In the genomic region with DNA sequence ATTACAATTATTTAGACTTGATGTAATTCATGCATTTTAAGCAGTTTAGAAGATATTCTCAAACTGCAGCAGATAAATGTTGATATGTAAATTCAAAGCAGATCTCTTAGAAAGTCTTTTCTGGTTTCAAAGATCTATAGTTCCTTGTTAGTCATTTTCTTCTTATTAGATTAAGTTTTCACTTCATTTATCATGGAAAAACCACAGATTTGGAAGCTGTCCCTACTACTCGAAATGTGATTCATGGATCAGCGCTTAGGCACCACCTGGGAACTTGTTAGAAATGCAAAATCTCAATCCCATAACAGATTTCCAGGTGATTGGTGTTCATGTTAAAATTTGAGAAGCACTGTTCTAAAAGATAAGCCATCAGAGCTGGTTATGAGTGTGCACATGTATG, we compare ENCODE assay signal across 20 cellular contexts.
DNase-seq lines count a peak whose midpoint lies in the region; FAIRE-seq and TF ChIP-seq lines count a peak whose summit lies in the region.
"Had no signal": no experiment of that assay in that cellular context is flagged by ENCODE, and none has a peak within 500 bp of the region (broad histone marks: within the 10 kb centered on the region; RNA-seq: fewer than 3 reads in every experiment).

No MANE protein-coding gene starts in this region.

- TF ChIP-seq CTCF in astrocyte (IDR thresholded peaks at IDR 0.05; ENCODE audit: insufficient read depth, low read depth, low read length) (no peak), fibroblast of the aortic adventitia (IDR thresholded peaks at IDR 0.05; ENCODE audit: insufficient read depth, low read length) (no peak)

- no peak for FAIRE-seq in astrocyte (lab: Jason Lieb, UNC)
- FAIRE-seq: GM19239, H1, HepG2, HTR-8/SVneo had no signal

- no peaks in the 10 kb centered on the region for H3K36me3 Mint-ChIP-seq in astrocyte (ENCODE audit: low read depth, unreplicated experiment)
- no peaks in the 10 kb centered on the region for H3K36me3 Mint-ChIP-seq in activated T-helper 1 cell treated with anti-CD3 and anti-CD28 coated beads, Interleukin-12 subunit alpha, Interleukin-12 subunit beta, Interleukin-2, Interleukin-4 antibody, amounts not matched to agents 30 ng/mL and 10 ng/mL and 1 ng/mL, durations not matched to agents 14 hours and 24 hours and 36 hours (ENCODE audit: low read depth)
- H3K36me3 Mint-ChIP-seq: CD14-positive monocyte; CD8-positive, alpha-beta T cell had no signal

- no peak overlapping the region for H3K4me3 ChIP-seq in astrocyte (ENCODE audit: insufficient read depth, low read depth, low read length)
- H3K4me3 ChIP-seq in fibroblast of the aortic adventitia (ENCODE audit: low read depth, low read length), result no peak overlapping the region
- H3K4me3 ChIP-seq: HAP-1 had no signal

- H3K4me1 ChIP-seq in astrocyte (ENCODE audit: insufficient read depth, low read length), result peaks cover 3% of the 10 kb centered on the region
- H3K4me1 ChIP-seq: HAP-1 had no signal

- H3K4me2 ChIP-seq in astrocyte (ENCODE audit: low read length), result no peak overlapping the region

- no peaks in the 10 kb centered on the region for H3K27me3 ChIP-seq in astrocyte (ENCODE audit: insufficient read depth, low read length)

- no peaks in the 10 kb centered on the region for H3K9me3 Mint-ChIP-seq in astrocyte (ENCODE audit: unreplicated experiment)
- peaks cover 9% of the 10 kb centered on the region for H3K9me3 Mint-ChIP-seq in activated T-helper 1 cell treated with anti-CD3 and anti-CD28 coated beads, Interleukin-12 subunit alpha, Interleukin-12 subunit beta, Interleukin-2, Interleukin-4 antibody, amounts not matched to agents 30 ng/mL and 10 ng/mL and 1 ng/mL, durations not matched to agents 14 hours and 24 hours and 36 hours

- DNase-seq in NCI-H2171 treated with DMSO at 0.1 percent for 48 hours (lab: John Stamatoyannopoulos, UW) (peak; percentile 8), NCI-H2171 (lab: John Stamatoyannopoulos, UW) (no peak), astrocyte (ENCODE audit: low read depth) (peak; percentile 74), fibroblast of the aortic adventitia (ENCODE audit: low read depth) (peak; percentile 30), retina (no peak), NCI-H128 (lab: John Stamatoyannopoulos, UW; ENCODE audit: unreplicated experiment) (no peak), HCEC 1CT (no peak)
- no peak for DNase-seq in activated T-helper 1 cell treated with anti-CD3 and anti-CD28 coated beads, Interleukin-12 subunit alpha, Interleukin-12 subunit beta, Interleukin-2, Interleukin-4 antibody, amounts not matched to agents 30 ng/mL and 10 ng/mL and 1 ng/mL, durations not matched to agents 14 hours and 24 hours and 36 hours (ENCODE audit: low spot score)
- DNase-seq: CD8-positive, alpha-beta T cell; COR-L47; DND-41; GF-D8; HFFc6 had no signal

- H3K9ac ChIP-seq in astrocyte (ENCODE audit: low read length), result no peak overlapping the region

- peaks cover 8% of the 10 kb centered on the region for H3K4me1 Mint-ChIP-seq in astrocyte (ENCODE audit: low read depth, unreplicated experiment)
- H3K4me1 Mint-ChIP-seq in activated T-helper 1 cell treated with anti-CD3 and anti-CD28 coated beads, Interleukin-12 subunit alpha, Interleukin-12 subunit beta, Interleukin-2, Interleukin-4 antibody, amounts not matched to agents 30 ng/mL and 10 ng/mL and 1 ng/mL, durations not matched to agents 14 hours and 24 hours and 36 hours (ENCODE audit: low read depth), result no peaks in the 10 kb centered on the region
- H3K4me1 Mint-ChIP-seq: CD14-positive monocyte had no signal

- no peaks in the 10 kb centered on the region for H3K27me3 Mint-ChIP-seq in astrocyte (ENCODE audit: low read depth, unreplicated experiment)
- H3K27me3 Mint-ChIP-seq in activated T-helper 1 cell treated with anti-CD3 and anti-CD28 coated beads, Interleukin-12 subunit alpha, Interleukin-12 subunit beta, Interleukin-2, Interleukin-4 antibody, amounts not matched to agents 30 ng/mL and 10 ng/mL and 1 ng/mL, durations not matched to agents 14 hours and 24 hours and 36 hours (ENCODE audit: insufficient read depth), result no peaks in the 10 kb centered on the region

- H3K79me2 ChIP-seq in astrocyte (ENCODE audit: insufficient read depth, low read length), result no peaks in the 10 kb centered on the region

- no peak overlapping the region for H2AFZ ChIP-seq in astrocyte (ENCODE audit: low read depth, low read length)

- no peaks in the 10 kb centered on the region for H3K36me3 ChIP-seq in astrocyte (ENCODE audit: insufficient read depth, low read length)
- H3K36me3 ChIP-seq: HAP-1 had no signal

- H3K27ac Mint-ChIP-seq in astrocyte (ENCODE audit: unreplicated experiment), result no peak overlapping the region
- no peak overlapping the region for H3K27ac Mint-ChIP-seq in activated T-helper 1 cell treated with anti-CD3 and anti-CD28 coated beads, Interleukin-12 subunit alpha, Interleukin-12 subunit beta, Interleukin-2, Interleukin-4 antibody, amounts not matched to agents 30 ng/mL and 10 ng/mL and 1 ng/mL, durations not matched to agents 14 hours and 24 hours and 36 hours
- H3K27ac Mint-ChIP-seq: CD14-positive monocyte; CD8-positive, alpha-beta T cell; HFFc6 had no signal

- no peak overlapping the region for H3K4me3 Mint-ChIP-seq in astrocyte (ENCODE audit: unreplicated experiment)
- no peak overlapping the region for H3K4me3 Mint-ChIP-seq in activated T-helper 1 cell treated with anti-CD3 and anti-CD28 coated beads, Interleukin-12 subunit alpha, Interleukin-12 subunit beta, Interleukin-2, Interleukin-4 antibody, amounts not matched to agents 30 ng/mL and 10 ng/mL and 1 ng/mL, durations not matched to agents 14 hours and 24 hours and 36 hours
- H3K4me3 Mint-ChIP-seq: CD14-positive monocyte; CD8-positive, alpha-beta T cell; HFFc6 had no signal

- no peaks in the 10 kb centered on the region for H4K20me1 ChIP-seq in astrocyte (ENCODE audit: insufficient read depth, low read length)

- H3K27ac ChIP-seq in astrocyte (ENCODE audit: low read depth, low read length), result no peak overlapping the region
- H3K27ac ChIP-seq: 22Rv1 had no signal

- no peaks in the 10 kb centered on the region for H3K9me3 ChIP-seq in astrocyte (ENCODE audit: insufficient read depth, low read depth, low read length)

- intact Hi-C loops in activated T-helper 1 cell treated with anti-CD3 and anti-CD28 coated beads, Interleukin-12 subunit alpha, Interleukin-12 subunit beta, Interleukin-2, Interleukin-4 antibody, amounts not matched to agents 30 ng/mL and 10 ng/mL and 1 ng/mL, durations not matched to agents 14 hours and 24 hours and 36 hours (cut with micrococcal nuclease), result no loop called here

Comparison
In these comparisons a context has a peak if more than half of its experiments do, and no peak if none do; other contexts are left out.
1. DNase-seq: peak in NCI-H2171 treated with DMSO at 0.1 percent for 48 hours (single experiment), astrocyte (single experiment) and fibroblast of the aortic adventitia (single experiment); none in NCI-H2171 (single experiment), activated T-helper 1 cell treated with anti-CD3 and anti-CD28 coated beads, Interleukin-12 subunit alpha, Interleukin-12 subunit beta, Interleukin-2, Interleukin-4 antibody, amounts not matched to agents 30 ng/mL and 10 ng/mL and 1 ng/mL, durations not matched to agents 14 hours and 24 hours and 36 hours (single experiment), retina (single experiment), NCI-H128 (single experiment) and HCEC 1CT (single experiment).